8 cellular contexts compared by ENCODE assay signal in genomic region chr11:111422494-111423249, GRCh38. TPM values are rescaled to one million over a fixed set of nuclear protein-coding genes. Genes with fewer than 3 reads are reported as not detected.
DNase-seq lines count a peak whose midpoint lies in the region; ATAC-seq and TF ChIP-seq lines count a peak whose summit lies in the region.

No MANE protein-coding gene starts in this region.

- DNase-seq in DMS153 treated with DMSO at 0.1 percent for 48 hours (lab: John Stamatoyannopoulos, UW; ENCODE audit: unreplicated experiment) (peak; percentile 91), NT2/D1 (ENCODE audit: low read depth, low spot score) (peak; percentile 65), left ventricle myocardium inferior (peak; percentile 32), GM19240 (ENCODE audit: insufficient read length, low spot score) (no peak)
- peak; percentile 6 to 41 (median 18) for DNase-seq in activated naive CD4-positive, alpha-beta T cell (lab: John Stamatoyannopoulos, UW)
- DNase-seq in stimulated activated CD4-positive, alpha-beta T cell treated with anti-CD3 and anti-CD28 coated beads, Interleukin-12 subunit alpha, Interleukin-12 subunit beta, amount 100 ng/mL, for 4 hours: peak; percentile 62

- intact Hi-C loops in left ventricle myocardium inferior (cut with micrococcal nuclease): no loop called here

- H3K36me3 ChIP-seq in NT2/D1 (ENCODE audit: insufficient read depth, insufficient read length, low read length): no peaks in the 10 kb centered on the region
- H3K36me3 ChIP-seq in left ventricle myocardium inferior: no peaks in the 10 kb centered on the region

- no peak overlapping the region for H3K27ac ChIP-seq in left ventricle myocardium inferior (replicated peaks)

- H3K4me3 ChIP-seq in NT2/D1 (ENCODE audit: insufficient read length, low read depth) (no peak overlapping the region), left ventricle myocardium inferior (no peak overlapping the region)

- peak; percentile 80 for TF ChIP-seq CTCF in left ventricle myocardium inferior (IDR thresholded peaks at IDR 0.05; ENCODE audit: borderline replicate concordance)

- peak; percentile 62 for ATAC-seq in GM21360 (IDR thresholded peaks at IDR 0.05; ENCODE audit: unreplicated experiment)
- peak; percentile 59 for ATAC-seq in HG03558 (IDR thresholded peaks at IDR 0.05; ENCODE audit: extremely low read depth, unreplicated experiment)

- no peaks in the 10 kb centered on the region for H3K9me3 ChIP-seq in NT2/D1 (ENCODE audit: insufficient read depth, low read length)
- no peaks in the 10 kb centered on the region for H3K9me3 ChIP-seq in left ventricle myocardium inferior (replicated peaks)

- H3K27me3 ChIP-seq in NT2/D1 (ENCODE audit: insufficient read depth, insufficient read length) (no peaks in the 10 kb centered on the region), left ventricle myocardium inferior (ENCODE audit: low read depth) (peaks cover 8% of the 10 kb centered on the region)

- no peak overlapping the region for H3K9ac ChIP-seq in NT2/D1 (ENCODE audit: insufficient read length, low read depth)

- no peaks in the 10 kb centered on the region for H3K4me1 ChIP-seq in NT2/D1 (ENCODE audit: insufficient read depth, insufficient read length)
- peaks cover 23% of the 10 kb centered on the region for H3K4me1 ChIP-seq in left ventricle myocardium inferior

RNA-seq across cellular contexts. Expression of gene POU2AF1, which starts 43.6 kb away (rescaled TPM):
- total RNA-seq in left ventricle myocardium inferior: 0.05 TPM
